Comparison of ENCODE assay signal across 12 cellular contexts in the genomic region with DNA sequence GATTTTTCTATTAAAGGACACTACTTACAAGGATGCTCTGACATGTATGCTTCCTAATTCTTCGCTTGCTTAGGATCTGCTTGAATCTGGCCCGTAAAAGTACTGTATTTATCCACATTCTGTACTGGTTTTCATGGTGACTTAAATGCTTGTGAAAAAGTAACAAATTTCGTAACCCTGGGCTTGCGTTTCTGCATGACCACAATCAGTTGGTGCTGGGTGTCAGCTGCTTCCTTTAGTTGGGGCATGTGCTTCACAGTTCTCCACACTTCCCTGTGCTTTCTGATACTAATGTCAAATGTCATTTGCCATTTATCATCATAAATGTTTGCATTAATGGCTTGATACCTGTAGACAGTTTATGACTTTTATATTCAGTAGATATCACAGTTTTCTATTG.
A peak's percentile ranks its signal among the peaks of the same experiment; 100 is the strongest.
DNase-seq lines count a peak whose midpoint lies in the region; ATAC-seq and TF ChIP-seq lines count a peak whose summit lies in the region.
"Had no signal": no experiment of that assay in that cellular context is flagged by ENCODE, and none has a peak within 500 bp of the region (broad histone marks: within the 10 kb centered on the region; RNA-seq: fewer than 3 reads in every experiment).

No MANE protein-coding gene starts in this region.

- H3K4me1 Mint-ChIP-seq in activated T-helper 2 cell treated with anti-CD3 and anti-CD28 coated beads, Interferon-gamma antibody, Interleukin-2, Interleukin-4, amounts not matched to agents 10 μg/mL and 5 μg/mL and 100 μg/mL, durations not matched to agents 14 hours and 24 hours and 36 hours (ENCODE audit: low read depth) = peaks cover 6% of the 10 kb centered on the region

- no peak for TF ChIP-seq CTCF in AG10803 (conservative IDR thresholded peaks at IDR 0.05; ENCODE audit: low read length)

- no peak overlapping the region for H3K4me3 Mint-ChIP-seq in activated T-helper 2 cell treated with anti-CD3 and anti-CD28 coated beads, Interferon-gamma antibody, Interleukin-2, Interleukin-4, amounts not matched to agents 10 μg/mL and 5 μg/mL and 100 μg/mL, durations not matched to agents 14 hours and 24 hours and 36 hours (ENCODE audit: low read depth)
- H3K4me3 Mint-ChIP-seq: stimulated activated naive B cell treated with anti-CD40 and anti-IgM and Interleukin-4, amounts not matched to agents 10 μg/mL and 1 μg/mL and 100 μg/mL, for 72 hours had no signal

- DNase-seq in AG10803 (ENCODE audit: low read depth) (peak; percentile 38), KG1 (lab: John Stamatoyannopoulos, UW) (peak; percentile 52), amniotic epithelial cell (ENCODE audit: low read depth) (peak; percentile 45), glomerular visceral epithelial cell (ENCODE audit: extremely low spot score) (no peak)
- DNase-seq in activated CD8-positive, alpha-beta memory T cell treated with anti-CD3 and anti-CD28 coated beads, Interleukin-2, amount 50 U/mL, for 4 hours = no peak
- no peak for DNase-seq in activated CD4-positive, alpha-beta T cell treated with anti-CD3 and anti-CD28 coated beads, Interleukin-2, amount 50 U/mL, for 1 hour
- DNase-seq in activated T-helper 2 cell treated with anti-CD3 and anti-CD28 coated beads, Interferon-gamma antibody, Interleukin-2, Interleukin-4, amounts not matched to agents 10 μg/mL and 5 μg/mL and 100 μg/mL, durations not matched to agents 14 hours and 24 hours and 36 hours (ENCODE audit: low spot score) = no peak
- DNase-seq: ACHN; PC-9; stimulated activated naive B cell treated with anti-CD40 and anti-IgM and Interleukin-4, amounts not matched to agents 10 μg/mL and 1 μg/mL and 100 μg/mL, for 72 hours had no signal

- no peaks in the 10 kb centered on the region for H3K36me3 Mint-ChIP-seq in activated T-helper 2 cell treated with anti-CD3 and anti-CD28 coated beads, Interferon-gamma antibody, Interleukin-2, Interleukin-4, amounts not matched to agents 10 μg/mL and 5 μg/mL and 100 μg/mL, durations not matched to agents 14 hours and 24 hours and 36 hours (ENCODE audit: low read depth)
- H3K36me3 Mint-ChIP-seq: stimulated activated naive B cell treated with anti-CD40 and anti-IgM and Interleukin-4, amounts not matched to agents 10 μg/mL and 1 μg/mL and 100 μg/mL, for 72 hours had no signal

- H3K4me3 ChIP-seq in AG10803 (ENCODE audit: low read length) = no peak overlapping the region
- H3K4me3 ChIP-seq: HAP-1, PC-9 had no signal

- H3K9me3 Mint-ChIP-seq in activated T-helper 2 cell treated with anti-CD3 and anti-CD28 coated beads, Interferon-gamma antibody, Interleukin-2, Interleukin-4, amounts not matched to agents 10 μg/mL and 5 μg/mL and 100 μg/mL, durations not matched to agents 14 hours and 24 hours and 36 hours = no peaks in the 10 kb centered on the region
- H3K9me3 Mint-ChIP-seq: stimulated activated naive B cell treated with anti-CD40 and anti-IgM and Interleukin-4, amounts not matched to agents 10 μg/mL and 1 μg/mL and 100 μg/mL, for 72 hours had no signal

- ATAC-seq in GM21576 (IDR thresholded peaks at IDR 0.05; ENCODE audit: unreplicated experiment) = peak; percentile 42

- no peaks in the 10 kb centered on the region for H3K27me3 Mint-ChIP-seq in activated T-helper 2 cell treated with anti-CD3 and anti-CD28 coated beads, Interferon-gamma antibody, Interleukin-2, Interleukin-4, amounts not matched to agents 10 μg/mL and 5 μg/mL and 100 μg/mL, durations not matched to agents 14 hours and 24 hours and 36 hours (ENCODE audit: low read depth)
- H3K27me3 Mint-ChIP-seq: stimulated activated naive B cell treated with anti-CD40 and anti-IgM and Interleukin-4, amounts not matched to agents 10 μg/mL and 1 μg/mL and 100 μg/mL, for 72 hours had no signal

- intact Hi-C loops in activated T-helper 2 cell treated with anti-CD3 and anti-CD28 coated beads, Interferon-gamma antibody, Interleukin-2, Interleukin-4, amounts not matched to agents 10 μg/mL and 5 μg/mL and 100 μg/mL, durations not matched to agents 14 hours and 24 hours and 36 hours (cut with micrococcal nuclease) = no loop called here

- no peak overlapping the region for H3K27ac Mint-ChIP-seq in activated T-helper 2 cell treated with anti-CD3 and anti-CD28 coated beads, Interferon-gamma antibody, Interleukin-2, Interleukin-4, amounts not matched to agents 10 μg/mL and 5 μg/mL and 100 μg/mL, durations not matched to agents 14 hours and 24 hours and 36 hours
- H3K27ac Mint-ChIP-seq: stimulated activated naive B cell treated with anti-CD40 and anti-IgM and Interleukin-4, amounts not matched to agents 10 μg/mL and 1 μg/mL and 100 μg/mL, for 72 hours had no signal

Comparison
In these comparisons a context has a peak if more than half of its experiments do, and no peak if none do; other contexts are left out.
1. DNase-seq: peak in AG10803 (single experiment), KG1 (single experiment) and amniotic epithelial cell (single experiment); none in glomerular visceral epithelial cell (single experiment), activated CD8-positive, alpha-beta memory T cell treated with anti-CD3 and anti-CD28 coated beads, Interleukin-2, amount 50 U/mL, for 4 hours (single experiment), activated CD4-positive, alpha-beta T cell treated with anti-CD3 and anti-CD28 coated beads, Interleukin-2, amount 50 U/mL, for 1 hour (single experiment) and activated T-helper 2 cell treated with anti-CD3 and anti-CD28 coated beads, Interferon-gamma antibody, Interleukin-2, Interleukin-4, amounts not matched to agents 10 μg/mL and 5 μg/mL and 100 μg/mL, durations not matched to agents 14 hours and 24 hours and 36 hours (single experiment).